In the genomic region with DNA sequence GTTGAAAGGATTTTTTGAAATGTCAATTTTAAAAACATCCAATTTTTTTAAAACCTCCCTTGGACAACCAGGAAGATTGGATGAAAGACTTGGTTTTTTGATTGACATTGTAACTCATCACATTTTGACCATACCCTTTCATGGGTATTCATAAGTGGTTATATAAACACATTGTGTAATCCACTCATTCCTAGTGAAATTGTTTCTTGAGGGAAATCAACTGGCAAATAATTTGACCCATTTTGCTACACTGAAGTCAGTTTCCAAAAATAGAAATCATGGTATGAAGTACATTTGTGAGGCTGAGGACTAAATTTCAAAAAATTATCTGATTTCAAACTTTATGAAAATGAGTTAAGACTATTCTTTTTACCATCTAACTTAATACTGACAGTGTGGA, we compare ENCODE assay signal across 1 cellular context.
A peak's percentile ranks its signal among the peaks of the same experiment; 100 is the strongest.
TF ChIP-seq lines count a peak whose summit lies in the region.

No MANE protein-coding gene starts in this region.

TF ChIP-seq in GM12878, 131 proteins besides CTCF, POLR2A, EP300 and RAD21:
- TF ChIP-seq SPI1 (IDR thresholded peaks at IDR 0.05; ENCODE audit: borderline replicate concordance, insufficient read depth, low read depth, low read length): no peak
- TF ChIP-seq, protein P1, sequence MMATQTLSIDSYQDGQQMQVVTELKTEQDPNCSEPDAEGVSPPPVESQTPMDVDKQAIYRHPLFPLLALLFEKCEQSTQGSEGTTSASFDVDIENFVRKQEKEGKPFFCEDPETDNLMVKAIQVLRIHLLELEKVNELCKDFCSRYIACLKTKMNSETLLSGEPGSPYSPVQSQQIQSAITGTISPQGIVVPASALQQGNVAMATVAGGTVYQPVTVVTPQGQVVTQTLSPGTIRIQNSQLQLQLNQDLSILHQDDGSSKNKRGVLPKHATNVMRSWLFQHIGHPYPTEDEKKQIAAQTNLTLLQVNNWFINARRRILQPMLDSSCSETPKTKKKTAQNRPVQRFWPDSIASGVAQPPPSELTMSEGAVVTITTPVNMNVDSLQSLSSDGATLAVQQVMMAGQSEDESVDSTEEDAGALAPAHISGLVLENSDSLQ (IDR thresholded peaks at IDR 0.05): 0 out of 2 replicates have a peak, but pooled peaks have one; percentile 8
TF ChIP-seq in GM12878: peak in this region for 1.
